ENCODE assay signal across 8 cellular contexts in genomic region chr17:61002316-61002736, GRCh38.
DNase-seq lines count a peak whose midpoint lies in the region; ATAC-seq, FAIRE-seq and TF ChIP-seq lines count a peak whose summit lies in the region.

No MANE protein-coding gene starts in this region.

- H3K4me3 ChIP-seq in CD4-positive, alpha-beta memory T cell (ENCODE audit: low read length in 2 of 2): no peak overlapping the region
- H3K4me3 ChIP-seq in PC-9 (no peak overlapping the region), psoas muscle (no peak overlapping the region)

- TF ChIP-seq CTCF in HFFc6 (IDR thresholded peaks at IDR 0.05) (peak; percentile 83), PC-9 (conservative IDR thresholded peaks at IDR 0.05) (peak; percentile 75), psoas muscle (IDR thresholded peaks at IDR 0.05) (peak; percentile 48)

- H3K9me3 Mint-ChIP-seq in CD4-positive, alpha-beta memory T cell: peaks cover 0 to 2% (median 0%) of the 10 kb centered on the region in 8 donors
- no peaks in the 10 kb centered on the region for H3K9me3 Mint-ChIP-seq in HFFc6

- H3F3A ChIP-seq in PC-9 (ENCODE audit: insufficient read depth, low read depth): no peaks in the 10 kb centered on the region

- no peak overlapping the region for H3K4me2 ChIP-seq in PC-9

- H3K27ac Mint-ChIP-seq in CD4-positive, alpha-beta memory T cell: no peak overlapping the region
- no peak overlapping the region for H3K27ac Mint-ChIP-seq in HFFc6

- H3K4me1 ChIP-seq in CD4-positive, alpha-beta memory T cell (ENCODE audit: insufficient read depth, low read length): no peaks in the 10 kb centered on the region
- H3K4me1 ChIP-seq in PC-9 (replicated peaks; ENCODE audit: insufficient read depth) (no peaks in the 10 kb centered on the region), psoas muscle (no peaks in the 10 kb centered on the region)

- POLR2A ChIA-PET in CD4-positive, alpha-beta memory T cell (lab: Charles Lee; ENCODE audit: partially characterized antibody): no interaction called here
- POLR2A ChIA-PET in PC-9 (lab: Charles Lee; ENCODE audit: unreplicated experiment): no interaction called here

- peak in 1 of 4 donors; percentile 50 for ATAC-seq in psoas muscle

- DNase-seq in CD4-positive, alpha-beta memory T cell: peak in 4 of 5 donors; percentile 24 to 33 (median 27)
- DNase-seq in HFFc6: peak; percentile 22
- DNase-seq in PC-9: no peak
- DNase-seq in erythroblast (lab: John Stamatoyannopoulos, UW): peak; percentile 42 to 58
- no peak for DNase-seq in psoas muscle
- DNase-seq in NK-92 (lab: John Stamatoyannopoulos, UW; ENCODE audit: unreplicated experiment): no peak
- no peak for DNase-seq in activated CD4-positive, alpha-beta T cell treated with anti-CD3 and anti-CD28 coated beads for 48 hours
- DNase-seq in GM12891 (ENCODE audit: insufficient read length, low spot score): no peak

- no peaks in the 10 kb centered on the region for H3K27me3 ChIP-seq in CD4-positive, alpha-beta memory T cell (ENCODE audit: insufficient read depth, low read length)
- H3K27me3 ChIP-seq in PC-9 (ENCODE audit: insufficient read depth, low read depth) (no peaks in the 10 kb centered on the region), psoas muscle (ENCODE audit: insufficient read depth in 3 of 3, low read length in 2 of 3) (no peaks in the 10 kb centered on the region)

- no peaks in the 10 kb centered on the region for H3K4me1 Mint-ChIP-seq in CD4-positive, alpha-beta memory T cell
- H3K4me1 Mint-ChIP-seq in HFFc6 (ENCODE audit: low read depth): peaks cover 49% of the 10 kb centered on the region

- BruUV-seq in PC-9 (replicated peaks; lab: Mats Ljungman, UMichigan): no TSS peak

- no peak overlapping the region for H3K4me3 Mint-ChIP-seq in CD4-positive, alpha-beta memory T cell
- no peak overlapping the region for H3K4me3 Mint-ChIP-seq in HFFc6

- H4K20me1 ChIP-seq in PC-9 (ENCODE audit: insufficient read depth): no peaks in the 10 kb centered on the region

- no peak for TF ChIP-seq POLR2A in erythroblast (IDR thresholded peaks at IDR 0.05; ENCODE audit: low read length)
- no peak for TF ChIP-seq POLR2A in GM12891 (IDR thresholded peaks at IDR 0.05; ENCODE audit: low read depth, low read length)

- WGBS in psoas muscle, 3 donors: 0 to 12% (median 11%) methylated on average over 1 of the region's 1 CpG

- no peaks in the 10 kb centered on the region for H3K9me2 ChIP-seq in PC-9 (ENCODE audit: insufficient read depth)

- H3K27ac ChIP-seq in CD4-positive, alpha-beta memory T cell (ENCODE audit: low read depth, low read length): no peak overlapping the region
- no peak overlapping the region for H3K27ac ChIP-seq in PC-9
- H3K27ac ChIP-seq in psoas muscle: no peak overlapping the region

- no peak for FAIRE-seq in GM12891 (lab: Jason Lieb, UNC)

- H3K27me3 Mint-ChIP-seq in CD4-positive, alpha-beta memory T cell: no peaks in the 10 kb centered on the region
- no peaks in the 10 kb centered on the region for H3K27me3 Mint-ChIP-seq in HFFc6 (ENCODE audit: insufficient read depth)

- CTCF ChIA-PET in CD4-positive, alpha-beta memory T cell (lab: Charles Lee; ENCODE audit: partially characterized antibody): interaction anchor here (1.3 to 1.4 kb wide), 2 partner anchors 348 to 387 kb away, joined by 6 to 7 read pairs; no protein-coding TSS in a partner anchor
- CTCF ChIA-PET in PC-9 (lab: Charles Lee): no interaction called here

- intact Hi-C loops in CD4-positive, alpha-beta memory T cell (cut with micrococcal nuclease): loop anchor here (2.0 to 5.0 kb wide), 2 partner anchors 282 to 410 kb away; no protein-coding TSS in a partner anchor
- intact Hi-C loops in PC-9 (cut with micrococcal nuclease; ENCODE audit: unreplicated experiment) (loop anchor here (5.0 to 10.0 kb wide), 2 partner anchors 278 to 410 kb away; no protein-coding TSS in a partner anchor), psoas muscle (cut with DNase I) (loop anchor here (5.0 to 10.0 kb wide), 3 partner anchors 392 to 552 kb away; partner anchors contain the start of gene TBX2 (in 1 of the 2))

- H3K36me3 ChIP-seq in CD4-positive, alpha-beta memory T cell (ENCODE audit: insufficient read depth, low read length): no peaks in the 10 kb centered on the region
- H3K36me3 ChIP-seq in PC-9 (ENCODE audit: low read depth) (no peaks in the 10 kb centered on the region), psoas muscle (ENCODE audit: insufficient read depth in 1 of 2, low read depth in 1 of 2) (no peaks in the 10 kb centered on the region)

- H3K79me2 ChIP-seq in PC-9 (ENCODE audit: low read depth): no peaks in the 10 kb centered on the region

- no peaks in the 10 kb centered on the region for H3K9me3 ChIP-seq in CD4-positive, alpha-beta memory T cell (ENCODE audit: control insufficient read depth in 1 of 2, low read length in 2 of 2)
- H3K9me3 ChIP-seq in PC-9 (ENCODE audit: insufficient read depth, low read depth): no peaks in the 10 kb centered on the region
- H3K9me3 ChIP-seq in psoas muscle: no peaks in the 10 kb centered on the region

- H2AFZ ChIP-seq in PC-9: no peak overlapping the region

- peaks cover 0 to 6% of the 10 kb centered on the region in 2 donors for H3K36me3 Mint-ChIP-seq in CD4-positive, alpha-beta memory T cell
- peaks cover 4% of the 10 kb centered on the region; the same call in 1 of the 2 replicates for H3K36me3 Mint-ChIP-seq in HFFc6 (ENCODE audit: low read depth)

TF ChIP-seq in GM12891, 5 proteins besides CTCF, POLR2A, EP300 and RAD21:
- TF ChIP-seq POLR2AphosphoS5 (IDR thresholded peaks at IDR 0.05; ENCODE audit: low read depth, low read length): no peak
- TF ChIP-seq POU2F2 (IDR thresholded peaks at IDR 0.05; ENCODE audit: low read depth, low read length): no peak
- no peak for TF ChIP-seq SPI1 (IDR thresholded peaks at IDR 0.05; ENCODE audit: low read depth, low read length)
- TF ChIP-seq TAF1 (IDR thresholded peaks at IDR 0.05; ENCODE audit: low read depth, low read length): no peak
- no peak for TF ChIP-seq PAX5 (IDR thresholded peaks at IDR 0.05; ENCODE audit: insufficient read depth, low read length, severe bottlenecking)

Comparison
In these comparisons a context has a peak if more than half of its experiments do, and no peak if none do; other contexts are left out.
1. DNase-seq: peak in CD4-positive, alpha-beta memory T cell (4 of 5), HFFc6 (single experiment) and erythroblast (2 of 2); none in PC-9 (0 of 2), psoas muscle (0 of 2), NK-92 (single experiment), activated CD4-positive, alpha-beta T cell treated with anti-CD3 and anti-CD28 coated beads for 48 hours (single experiment) and GM12891 (single experiment).
2. Peak in every context shown above with its lines, with median percentiles within 50 percentile points of each other: CTCF ChIP-seq.